ENCODE assay signal across 8 cellular contexts in genomic region chr12:106249411-106250135, GRCh38. TPM values are rescaled to one million over a fixed set of nuclear protein-coding genes. Genes with fewer than 3 reads are reported as not detected.
DNase-seq lines count a peak whose midpoint lies in the region; ATAC-seq and TF ChIP-seq lines count a peak whose summit lies in the region.

No MANE protein-coding gene starts in this region.

- no peak overlapping the region for H3K27ac Mint-ChIP-seq in activated T-helper 17 cell treated with anti-CD3 and anti-CD28 coated beads, Interleukin-2, amount 50 U/mL, for 72 hours
- peak overlapping the region; percentile 63 to 81 (median 81) for H3K27ac Mint-ChIP-seq in nephron

- TF ChIP-seq CTCF in heart left ventricle (IDR thresholded peaks at IDR 0.05) (no peak), nephron (IDR thresholded peaks at IDR 0.05; ENCODE audit: unreplicated experiment in 3 of 3) (no peak), prostate gland (IDR thresholded peaks at IDR 0.05) (no peak)

- H3K36me3 ChIP-seq in heart left ventricle (peaks cover 0 to 2% (median 0%) of the 10 kb centered on the region in 9 donors), prostate gland (no peaks in the 10 kb centered on the region)

- H3K4me3 Mint-ChIP-seq in activated T-helper 17 cell treated with anti-CD3 and anti-CD28 coated beads, Interleukin-2, amount 50 U/mL, for 72 hours, result peak overlapping the region; percentile 65
- peak overlapping the region; percentile 83 to 85 (median 85) for H3K4me3 Mint-ChIP-seq in nephron

- ATAC-seq in heart left ventricle (no peak), left cardiac atrium (no peak), HG02852 (IDR thresholded peaks at IDR 0.05; ENCODE audit: unreplicated experiment) (peak; percentile 66)
- no peak for ATAC-seq in activated T-helper 17 cell treated with anti-CD3 and anti-CD28 coated beads, Interleukin-2, amount 50 U/mL, for 72 hours (replicated peaks)

- WGBS in heart left ventricle, 4 donors, result 70 to 75% (median 71%) methylated on average over 5 of the region's 5 CpGs
- 73% methylated on average over 5 of the region's 5 CpGs for WGBS in prostate gland

- H3K4me3 ChIP-seq in heart left ventricle (peak overlapping the region in 1 of 12 donors; percentile 83), prostate gland (no peak overlapping the region)

- TF ChIP-seq POLR2A in heart left ventricle (IDR thresholded peaks at IDR 0.05) (no peak), prostate gland (IDR thresholded peaks at IDR 0.05) (no peak)

- peaks cover 8% of the 10 kb centered on the region for H3K4me1 Mint-ChIP-seq in activated T-helper 17 cell treated with anti-CD3 and anti-CD28 coated beads, Interleukin-2, amount 50 U/mL, for 72 hours
- H3K4me1 Mint-ChIP-seq in nephron, result peaks cover 47% of the 10 kb centered on the region

- H3K27ac ChIP-seq in heart left ventricle (peak overlapping the region in 10 of 12 donors; percentile 0 to 100 (median 98)), prostate gland (no peak overlapping the region)

- H3K27me3 ChIP-seq in heart left ventricle, result no peaks in the 10 kb centered on the region
- no peaks in the 10 kb centered on the region for H3K27me3 ChIP-seq in prostate gland (replicated peaks; ENCODE audit: insufficient read depth)

- H3K9me3 Mint-ChIP-seq in activated T-helper 17 cell treated with anti-CD3 and anti-CD28 coated beads, Interleukin-2, amount 50 U/mL, for 72 hours, result no peaks in the 10 kb centered on the region
- H3K9me3 Mint-ChIP-seq in nephron, result no peaks in the 10 kb centered on the region

- H3K4me1 ChIP-seq in heart left ventricle (peaks cover 3 to 40% (median 25%) of the 10 kb centered on the region in 12 donors), prostate gland (replicated peaks) (peaks cover 8% of the 10 kb centered on the region)

- no peak for DNase-seq in heart left ventricle
- no peak for DNase-seq in left cardiac atrium
- DNase-seq in DMS153 treated with DMSO at 0.1 percent for 48 hours (lab: John Stamatoyannopoulos, UW; ENCODE audit: unreplicated experiment), result no peak
- DNase-seq in pons (ENCODE audit: low spot score), result no peak
- no peak for DNase-seq in prostate gland (ENCODE audit: low spot score)

- no peaks in the 10 kb centered on the region for H3K9me3 ChIP-seq in heart left ventricle
- H3K9me3 ChIP-seq in prostate gland, result no peaks in the 10 kb centered on the region

- no peaks in the 10 kb centered on the region for H3K36me3 Mint-ChIP-seq in activated T-helper 17 cell treated with anti-CD3 and anti-CD28 coated beads, Interleukin-2, amount 50 U/mL, for 72 hours (ENCODE audit: low read depth)
- H3K36me3 Mint-ChIP-seq in nephron (ENCODE audit: low read depth), result peaks cover 5% of the 10 kb centered on the region

- no peaks in the 10 kb centered on the region for H3K27me3 Mint-ChIP-seq in activated T-helper 17 cell treated with anti-CD3 and anti-CD28 coated beads, Interleukin-2, amount 50 U/mL, for 72 hours
- H3K27me3 Mint-ChIP-seq in nephron (ENCODE audit: low read depth), result no peaks in the 10 kb centered on the region

- intact Hi-C loops in heart left ventricle (cut with DNase I), result loop anchor here in 9 of 10 donors (2.0 to 10.0 kb wide), 7 partner anchors 25 to 93 kb away; partner anchors contain the start of gene TCP11L2 (in 8 of the 9)
- intact Hi-C loops in left cardiac atrium (cut with DNase I), result loop anchor here in 1 of 2 donors (5.0 kb wide), 1 partner anchor 53 kb away; the partner anchor contains the start of gene TCP11L2
- intact Hi-C loops in prostate gland (cut with DNase I), result no loop called here

RNA-seq across cellular contexts. Expression of gene CKAP4, which starts 1.8 kb away (rescaled TPM):
- total RNA-seq in heart left ventricle, result 10 to 100 TPM; 39.9 to 70.7 (median 53.7) TPM
- 10 to 100 TPM; 19.0 to 61.5 TPM for polyA plus RNA-seq in heart left ventricle
- total RNA-seq in left cardiac atrium, result 10 to 100 TPM; 36.2 to 56.4 TPM
- total RNA-seq in activated T-helper 17 cell treated with anti-CD3 and anti-CD28 coated beads, Interleukin-2, amount 50 U/mL, for 72 hours, result 1 to 10 TPM; 3.6 to 3.8 TPM
- total RNA-seq in prostate gland, result 10 to 100 TPM; 56.1 to 91.7 TPM

RNA-seq across cellular contexts. Expression of gene TCP11L2, which starts 53.0 kb away (rescaled TPM):
- total RNA-seq in heart left ventricle (100 to 1,000 TPM in 5 of 9 donors, 10 to 100 TPM in 4; 60.8 to 147 (median 113) TPM), left cardiac atrium (10 to 100 TPM; 41.5 to 52.5 TPM), prostate gland (10 to 100 TPM; 20.0 to 30.6 TPM)
- polyA plus RNA-seq in heart left ventricle, result 10 to 100 TPM; 15.5 to 17.3 TPM
- total RNA-seq in activated T-helper 17 cell treated with anti-CD3 and anti-CD28 coated beads, Interleukin-2, amount 50 U/mL, for 72 hours, result 10 to 100 TPM in 1 of 2 donors, 1 to 10 TPM in 1; 9.6 to 22.4 TPM

Comparison
In these comparisons a context has a peak if more than half of its experiments do, and no peak if none do; other contexts are left out.
1. H3K27ac ChIP-seq: peak in heart left ventricle (10 of 12); none in prostate gland (0 of 2).
2. RNA of gene CKAP4, which starts 1.8 kb away (total RNA-seq): 56.1 to 91.7 TPM in prostate gland, 36.2 to 56.4 TPM in left cardiac atrium and 39.9 to 70.7 TPM in heart left ventricle; 3.6 to 3.8 TPM in activated T-helper 17 cell treated with anti-CD3 and anti-CD28 coated beads, Interleukin-2, amount 50 U/mL, for 72 hours; every median in the first group is over 4 times any median in the second.